ENCODE assay signal across 2 cellular contexts in genomic region chr9:92950359-92950955, GRCh38.
TF ChIP-seq lines count a peak whose summit lies in the region.

No MANE protein-coding gene starts in this region.

TF ChIP-seq in H1, 55 proteins besides CTCF, POLR2A, EP300 and RAD21:
- TF ChIP-seq POU5F1 (IDR thresholded peaks at IDR 0.05; ENCODE audit: low read depth, low read length): no peak
- no peak for TF ChIP-seq SIX5 (IDR thresholded peaks at IDR 0.05; ENCODE audit: low read depth, low read length)
- TF ChIP-seq TCF12 (IDR thresholded peaks at IDR 0.05; ENCODE audit: low read depth, low read length): no peak
- TF ChIP-seq ATF2 (IDR thresholded peaks at IDR 0.05; ENCODE audit: low read length): no peak
- no peak for TF ChIP-seq NRF1 (IDR thresholded peaks at IDR 0.05; ENCODE audit: low read depth, low read length)
- TF ChIP-seq KDM4A (IDR thresholded peaks at IDR 0.05; ENCODE audit: low read depth, low read length, severe bottlenecking): no peak
- no peak for TF ChIP-seq HDAC6 (IDR thresholded peaks at IDR 0.05; ENCODE audit: low read depth, low read length)
- TF ChIP-seq MAX (IDR thresholded peaks at IDR 0.05): no peak
- no peak for TF ChIP-seq TBP (IDR thresholded peaks at IDR 0.05; ENCODE audit: low read depth, low read length)
- no peak for TF ChIP-seq CHD7 (IDR thresholded peaks at IDR 0.05; ENCODE audit: insufficient replicate concordance, low read length)
- TF ChIP-seq CBX5 (IDR thresholded peaks at IDR 0.05; ENCODE audit: low read depth, low read length): no peak

TF ChIP-seq in GM23338, 12 proteins besides CTCF, POLR2A, EP300 and RAD21:
- TF ChIP-seq ZNF331 (CRISPR knock-in tag; IDR thresholded peaks at IDR 0.05; ENCODE audit: low read depth) (no peak), EZH2 (IDR thresholded peaks at IDR 0.05; ENCODE audit: low read depth, unreplicated experiment) (no peak), EZH2phosphoT487 (IDR thresholded peaks at IDR 0.05; ENCODE audit: unreplicated experiment) (no peak), NANOG (IDR thresholded peaks at IDR 0.05; ENCODE audit: borderline replicate concordance) (no peak), JUNB (IDR thresholded peaks at IDR 0.05; ENCODE audit: unreplicated experiment) (no peak), ETS1 (IDR thresholded peaks at IDR 0.05) (no peak), ZNF462 (CRISPR knock-in tag; IDR thresholded peaks at IDR 0.05) (no peak), STAT1 (IDR thresholded peaks at IDR 0.05; ENCODE audit: unreplicated experiment) (no peak), CREB1 (CRISPR knock-in tag; IDR thresholded peaks at IDR 0.05; ENCODE audit: low read depth) (no peak), ZNF114 (CRISPR knock-in tag; IDR thresholded peaks at IDR 0.05) (no peak)
